In genomic region chr2:134718095-134718955, GRCh38 we compare ENCODE assay signal across 8 cellular contexts. TPM values are rescaled to one million over a fixed set of nuclear protein-coding genes. Genes with fewer than 3 reads are reported as not detected.
A peak's percentile ranks its signal among the peaks of the same experiment; 100 is the strongest.
DNase-seq lines count a peak whose midpoint lies in the region; ATAC-seq and TF ChIP-seq lines count a peak whose summit lies in the region.

No MANE protein-coding gene starts in this region.

- no peaks in the 10 kb centered on the region for H3K9me3 ChIP-seq in adipocyte (ENCODE audit: control insufficient read depth, low read length)
- H3K9me3 ChIP-seq in iPS-20b (ENCODE audit: insufficient read depth, low read depth, low read length), result no peaks in the 10 kb centered on the region
- H3K9me3 ChIP-seq in smooth muscle cell (replicated peaks; ENCODE audit: low read depth), result no peaks in the 10 kb centered on the region

- under 1% methylated on average over 61 of the region's 109 CpGs for WGBS in smooth muscle cell (ENCODE audit: low lambda C conversion rate)

- H3K4me1 ChIP-seq in adipocyte (ENCODE audit: control insufficient read depth, insufficient read depth, low read length), result no peaks in the 10 kb centered on the region
- H3K4me1 ChIP-seq in iPS-20b (ENCODE audit: insufficient read depth, low read length), result no peaks in the 10 kb centered on the region; the same call in 1 of the 2 replicates
- peaks cover 10% of the 10 kb centered on the region for H3K4me1 ChIP-seq in smooth muscle cell (ENCODE audit: low read depth)

- H3K27ac ChIP-seq in iPS-20b (ENCODE audit: low read length) (no peak overlapping the region), smooth muscle cell (ENCODE audit: low read depth) (no peak overlapping the region)

- ATAC-seq in HG03354 (IDR thresholded peaks at IDR 0.05; ENCODE audit: poor library complexity, severe bottlenecking, unreplicated experiment), result peak; percentile 27

- no peaks in the 10 kb centered on the region for H3F3A ChIP-seq in smooth muscle cell (ENCODE audit: low read depth)

- H3K79me2 ChIP-seq in smooth muscle cell (ENCODE audit: low read depth), result no peaks in the 10 kb centered on the region

- H4K20me1 ChIP-seq in smooth muscle cell (ENCODE audit: low read depth), result no peaks in the 10 kb centered on the region

- H3K36me3 ChIP-seq in adipocyte (ENCODE audit: control insufficient read depth, insufficient read depth, low read length, severe bottlenecking), result no peaks in the 10 kb centered on the region
- H3K36me3 ChIP-seq in iPS-20b (ENCODE audit: insufficient read depth, low read depth, low read length), result no peaks in the 10 kb centered on the region
- H3K36me3 ChIP-seq in smooth muscle cell (ENCODE audit: low read depth), result no peaks in the 10 kb centered on the region

- H3K27me3 ChIP-seq in adipocyte (replicated peaks; ENCODE audit: control insufficient read depth, insufficient read depth, low read length), result peaks cover 80% of the 10 kb centered on the region
- peaks cover 80% of the 10 kb centered on the region for H3K27me3 ChIP-seq in iPS-20b (ENCODE audit: insufficient read depth, low read length)
- H3K27me3 ChIP-seq in smooth muscle cell (ENCODE audit: low read depth), result peaks cover 96% of the 10 kb centered on the region

- H2AFZ ChIP-seq in smooth muscle cell (ENCODE audit: low read depth), result no peak overlapping the region

- peak overlapping the region; percentile 84 for H3K4me2 ChIP-seq in smooth muscle cell

- DNase-seq in activated CD8-positive, alpha-beta memory T cell treated with anti-CD3 and anti-CD28 coated beads for 24 hours, result peak; percentile 68
- no peak for DNase-seq in activated CD8-positive, alpha-beta memory T cell treated with anti-CD3 and anti-CD28 coated beads, Interleukin-2, amount 50 U/mL, for 48 hours
- DNase-seq in adipocyte (ENCODE audit: low read depth) (peak; percentile 29), smooth muscle cell (lab: John Stamatoyannopoulos, UW; ENCODE audit: unreplicated experiment) (no peak), NK-92 (lab: John Stamatoyannopoulos, UW; ENCODE audit: unreplicated experiment) (no peak)
- no peak for DNase-seq in effector CD4-positive, alpha-beta T cell

- H3K4me3 ChIP-seq in adipocyte (ENCODE audit: low read length) (peak overlapping the region; percentile 17), iPS-20b (ENCODE audit: low read length) (peak overlapping the region; percentile 84), smooth muscle cell (peak overlapping the region; percentile 44)

- no peak for TF ChIP-seq CTCF in smooth muscle cell (IDR thresholded peaks at IDR 0.05; ENCODE audit: borderline replicate concordance, insufficient read depth, poor library complexity, severe bottlenecking)

- H3K9ac ChIP-seq in adipocyte (ENCODE audit: low read length), result no peak overlapping the region
- peak overlapping the region; percentile 52; the same call in 1 of the 2 replicates for H3K9ac ChIP-seq in iPS-20b (ENCODE audit: low read depth, low read length)
- no peak overlapping the region for H3K9ac ChIP-seq in smooth muscle cell (ENCODE audit: low read depth)

RNA-seq across cellular contexts. Expression of gene TMEM163, which starts 0.5 kb away (rescaled TPM):
- not detected in 2 replicates for total RNA-seq in smooth muscle cell
- 0.20 and 0.31 TPM in 2 replicates for polyA plus RNA-seq in smooth muscle cell

Comparison
In these comparisons a context has a peak if more than half of its experiments do, and no peak if none do; other contexts are left out.
1. DNase-seq: peak in activated CD8-positive, alpha-beta memory T cell treated with anti-CD3 and anti-CD28 coated beads for 24 hours (single experiment) and adipocyte (single experiment); none in activated CD8-positive, alpha-beta memory T cell treated with anti-CD3 and anti-CD28 coated beads, Interleukin-2, amount 50 U/mL, for 48 hours (single experiment), smooth muscle cell (single experiment), NK-92 (single experiment) and effector CD4-positive, alpha-beta T cell (single experiment).
2. H3K4me3 ChIP-seq: peak in every context shown above with its lines; median percentile 84 in iPS-20b; 44 in smooth muscle cell; 17 in adipocyte.